ENCODE assay signal across 22 cellular contexts in genomic region chr2:191574232-191574631, GRCh38.
DNase-seq lines count a peak whose midpoint lies in the region; ATAC-seq, FAIRE-seq and TF ChIP-seq lines count a peak whose summit lies in the region.
"Had no signal": no experiment of that assay in that cellular context is flagged by ENCODE, and none has a peak within 500 bp of the region (broad histone marks: within the 10 kb centered on the region; RNA-seq: fewer than 3 reads in every experiment).

No MANE protein-coding gene starts in this region.

- H3K36me3 Mint-ChIP-seq in activated naive CD4-positive, alpha-beta T cell treated with anti-CD3 and anti-CD28 coated beads for 36 hours (ENCODE audit: low read depth) = no peaks in the 10 kb centered on the region
- no peaks in the 10 kb centered on the region for H3K36me3 Mint-ChIP-seq in activated naive CD4-positive, alpha-beta T cell treated with anti-CD3 and anti-CD28 coated beads, Interleukin-2, amount 10 ng/mL, durations not matched to agents 7 days and 5 days
- H3K36me3 Mint-ChIP-seq: neural progenitor cell, WTC11 had no signal

- no peaks in the 10 kb centered on the region for H3F3A ChIP-seq in PC-3 (ENCODE audit: low read length, unreplicated experiment)

- peak overlapping the region; percentile 18 for H3K4me2 ChIP-seq in PC-3 (ENCODE audit: low read length)
- H3K4me2 ChIP-seq: neural progenitor cell had no signal

- DNase-seq in activated naive CD4-positive, alpha-beta T cell treated with anti-CD3 and anti-CD28 coated beads for 36 hours = no peak
- DNase-seq in activated naive CD4-positive, alpha-beta T cell treated with anti-CD3 and anti-CD28 coated beads, Interleukin-2, amount 10 ng/mL, durations not matched to agents 7 days and 5 days = no peak
- DNase-seq in PC-3 (peak; percentile 73), choroid plexus epithelial cell (ENCODE audit: low read depth) (peak; percentile 12), urothelium cell line (ENCODE audit: low spot score) (peak; percentile 20), ascending aorta (ENCODE audit: low spot score in 2 of 2) (no peak), GOT3 (lab: John Stamatoyannopoulos, UW) (no peak)
- DNase-seq: activated CD8-positive, alpha-beta memory T cell treated with anti-CD3 and anti-CD28 coated beads for 24 hours; anterior cingulate cortex; DMS79 treated with DMSO at 0.1 percent for 48 hours; effector memory CD4-positive, alpha-beta T cell; hypothalamus; kidney; NCI-H1930; Right ventricle myocardium superior; spleen; stimulated activated CD8-positive, alpha-beta memory T cell treated with anti-CD3 and anti-CD28 coated beads, Interleukin-4, amount 100 ng/mL, for 48 hours had no signal

- H3K4me3 ChIP-seq in PC-3 (ENCODE audit: low read length) (no peak overlapping the region), choroid plexus epithelial cell (ENCODE audit: low read depth, low read length) (no peak overlapping the region), ascending aorta (no peak overlapping the region)
- H3K4me3 ChIP-seq: neural progenitor cell, spleen had no signal

- no peak for TF ChIP-seq CTCF in PC-3 (conservative IDR thresholded peaks at IDR 0.05; ENCODE audit: low read depth, low read length)
- no peak for TF ChIP-seq CTCF in choroid plexus epithelial cell (conservative IDR thresholded peaks at IDR 0.05; ENCODE audit: low read depth, low read length)
- no peak for TF ChIP-seq CTCF in ascending aorta (IDR thresholded peaks at IDR 0.05)

- H3K27me3 ChIP-seq in PC-3 (ENCODE audit: low read length) = no peaks in the 10 kb centered on the region
- H3K27me3 ChIP-seq in ascending aorta = no peaks in the 10 kb centered on the region
- H3K27me3 ChIP-seq: neural progenitor cell had no signal

- POLR2A ChIA-PET in PC-3 (lab: Charles Lee; ENCODE audit: unreplicated experiment) = interaction anchor here (0.5 to 0.7 kb wide), 3 partner anchors 8 to 64 kb away, joined by 3 read pairs; no protein-coding TSS in a partner anchor

- BruUV-seq in PC-3 (replicated peaks; lab: Mats Ljungman, UMichigan) = no TSS peak

- no peaks in the 10 kb centered on the region for H3K79me2 ChIP-seq in PC-3 (ENCODE audit: low read length)

- no peak overlapping the region for H3K9ac ChIP-seq in PC-3 (ENCODE audit: low read length)
- H3K9ac ChIP-seq: neural progenitor cell had no signal

- H3K4me1 Mint-ChIP-seq in activated naive CD4-positive, alpha-beta T cell treated with anti-CD3 and anti-CD28 coated beads for 36 hours (ENCODE audit: low read depth) = peaks cover 54% of the 10 kb centered on the region
- H3K4me1 Mint-ChIP-seq in activated naive CD4-positive, alpha-beta T cell treated with anti-CD3 and anti-CD28 coated beads, Interleukin-2, amount 10 ng/mL, durations not matched to agents 7 days and 5 days = peaks cover 30% of the 10 kb centered on the region

- H3K9me3 ChIP-seq in PC-3 (ENCODE audit: low read length) = no peaks in the 10 kb centered on the region
- no peaks in the 10 kb centered on the region for H3K9me3 ChIP-seq in ascending aorta
- H3K9me3 ChIP-seq: spleen had no signal

- H3K4me1 ChIP-seq in PC-3 (ENCODE audit: insufficient read depth, low read length) (peaks cover 55% of the 10 kb centered on the region), ascending aorta (peaks cover 0 to 3% of the 10 kb centered on the region in 2 donors)

- no peaks in the 10 kb centered on the region for H3K36me3 ChIP-seq in PC-3 (ENCODE audit: low read depth, low read length)
- H3K36me3 ChIP-seq in ascending aorta = no peaks in the 10 kb centered on the region
- H3K36me3 ChIP-seq: neural progenitor cell, spleen had no signal

- H3K4me3 Mint-ChIP-seq in activated naive CD4-positive, alpha-beta T cell treated with anti-CD3 and anti-CD28 coated beads for 36 hours = no peak overlapping the region
- no peak overlapping the region for H3K4me3 Mint-ChIP-seq in activated naive CD4-positive, alpha-beta T cell treated with anti-CD3 and anti-CD28 coated beads, Interleukin-2, amount 10 ng/mL, durations not matched to agents 7 days and 5 days
- H3K4me3 Mint-ChIP-seq: neural progenitor cell; T-helper 1 cell treated with Interleukin-12 subunit alpha and Interleukin-12 subunit beta and Interleukin-4 antibody, amounts not matched to agents 30 μg/mL and 1 μg/mL, for 36 hours; WTC11 had no signal

- peak; percentile 32 for ATAC-seq in PC-3
- ATAC-seq in HG03159 (IDR thresholded peaks at IDR 0.05; ENCODE audit: unreplicated experiment) = no peak
- ATAC-seq: WTC11 had no signal

- H3K27ac ChIP-seq in PC-3 (ENCODE audit: low read length) = no peak overlapping the region
- no peak overlapping the region for H3K27ac ChIP-seq in ascending aorta
- H3K27ac ChIP-seq: HL-60, neural progenitor cell, spleen had no signal

- no peaks in the 10 kb centered on the region for H3K9me3 Mint-ChIP-seq in activated naive CD4-positive, alpha-beta T cell treated with anti-CD3 and anti-CD28 coated beads for 36 hours
- no peaks in the 10 kb centered on the region for H3K9me3 Mint-ChIP-seq in activated naive CD4-positive, alpha-beta T cell treated with anti-CD3 and anti-CD28 coated beads, Interleukin-2, amount 10 ng/mL, durations not matched to agents 7 days and 5 days
- H3K9me3 Mint-ChIP-seq: neural progenitor cell; T-helper 1 cell treated with Interleukin-12 subunit alpha and Interleukin-12 subunit beta and Interleukin-4 antibody, amounts not matched to agents 30 μg/mL and 1 μg/mL, for 36 hours; WTC11 had no signal

- peak overlapping the region; percentile 18 for H2AFZ ChIP-seq in PC-3 (ENCODE audit: low read length)
- H2AFZ ChIP-seq: neural progenitor cell had no signal

- CTCF ChIA-PET in activated naive CD4-positive, alpha-beta T cell treated with anti-CD3 and anti-CD28 coated beads for 36 hours (lab: Charles Lee) = interaction anchor here (0.8 to 1.8 kb wide), 8 partner anchors 9 to 424 kb away, joined by 3 to 6 read pairs (median 4); no protein-coding TSS in a partner anchor
- CTCF ChIA-PET in activated naive CD4-positive, alpha-beta T cell treated with anti-CD3 and anti-CD28 coated beads, Interleukin-2, amount 10 ng/mL, durations not matched to agents 7 days and 5 days (lab: Charles Lee) = interaction anchor here (0.9 to 3.9 kb wide), 3 partner anchors 10 to 117 kb away, joined by 3 to 23 read pairs (median 4); no protein-coding TSS in a partner anchor
- CTCF ChIA-PET in PC-3 (lab: Charles Lee) = no interaction called here

- no peaks in the 10 kb centered on the region for H4K20me1 ChIP-seq in PC-3 (ENCODE audit: low read length)

- no peaks in the 10 kb centered on the region for H3K27me3 Mint-ChIP-seq in activated naive CD4-positive, alpha-beta T cell treated with anti-CD3 and anti-CD28 coated beads for 36 hours (ENCODE audit: low read depth)
- H3K27me3 Mint-ChIP-seq in activated naive CD4-positive, alpha-beta T cell treated with anti-CD3 and anti-CD28 coated beads, Interleukin-2, amount 10 ng/mL, durations not matched to agents 7 days and 5 days = peaks cover 10% of the 10 kb centered on the region

- peak overlapping the region; percentile 89 for H3K27ac Mint-ChIP-seq in activated naive CD4-positive, alpha-beta T cell treated with anti-CD3 and anti-CD28 coated beads for 36 hours
- H3K27ac Mint-ChIP-seq in activated naive CD4-positive, alpha-beta T cell treated with anti-CD3 and anti-CD28 coated beads, Interleukin-2, amount 10 ng/mL, durations not matched to agents 7 days and 5 days = no peak overlapping the region
- H3K27ac Mint-ChIP-seq: neural progenitor cell; T-helper 1 cell treated with Interleukin-12 subunit alpha and Interleukin-12 subunit beta and Interleukin-4 antibody, amounts not matched to agents 30 μg/mL and 1 μg/mL, for 36 hours; WTC11 had no signal

- intact Hi-C loops in activated naive CD4-positive, alpha-beta T cell treated with anti-CD3 and anti-CD28 coated beads for 36 hours (cut with micrococcal nuclease) = loop anchor here (5.0 kb wide), 1 partner anchor 338 kb away; no protein-coding TSS in a partner anchor
- intact Hi-C loops in PC-3 (cut with micrococcal nuclease) = no loop called here
- intact Hi-C loops in ascending aorta (cut with DNase I) = no loop called here

- FAIRE-seq in urothelium cell line (lab: Jason Lieb, UNC) = no peak
- FAIRE-seq: kidney had no signal

- H3K9me2 ChIP-seq in PC-3 (replicated peaks; ENCODE audit: low read length) = no peaks in the 10 kb centered on the region

Comparison
In these comparisons a context has a peak if more than half of its experiments do, and no peak if none do; other contexts are left out.
1. DNase-seq: peak in PC-3 (single experiment), choroid plexus epithelial cell (single experiment) and urothelium cell line (single experiment); none in activated naive CD4-positive, alpha-beta T cell treated with anti-CD3 and anti-CD28 coated beads for 36 hours (single experiment), activated naive CD4-positive, alpha-beta T cell treated with anti-CD3 and anti-CD28 coated beads, Interleukin-2, amount 10 ng/mL, durations not matched to agents 7 days and 5 days (single experiment), ascending aorta (0 of 2) and GOT3 (single experiment).